Comparison of ENCODE assay signal across 8 cellular contexts in the genomic region with DNA sequence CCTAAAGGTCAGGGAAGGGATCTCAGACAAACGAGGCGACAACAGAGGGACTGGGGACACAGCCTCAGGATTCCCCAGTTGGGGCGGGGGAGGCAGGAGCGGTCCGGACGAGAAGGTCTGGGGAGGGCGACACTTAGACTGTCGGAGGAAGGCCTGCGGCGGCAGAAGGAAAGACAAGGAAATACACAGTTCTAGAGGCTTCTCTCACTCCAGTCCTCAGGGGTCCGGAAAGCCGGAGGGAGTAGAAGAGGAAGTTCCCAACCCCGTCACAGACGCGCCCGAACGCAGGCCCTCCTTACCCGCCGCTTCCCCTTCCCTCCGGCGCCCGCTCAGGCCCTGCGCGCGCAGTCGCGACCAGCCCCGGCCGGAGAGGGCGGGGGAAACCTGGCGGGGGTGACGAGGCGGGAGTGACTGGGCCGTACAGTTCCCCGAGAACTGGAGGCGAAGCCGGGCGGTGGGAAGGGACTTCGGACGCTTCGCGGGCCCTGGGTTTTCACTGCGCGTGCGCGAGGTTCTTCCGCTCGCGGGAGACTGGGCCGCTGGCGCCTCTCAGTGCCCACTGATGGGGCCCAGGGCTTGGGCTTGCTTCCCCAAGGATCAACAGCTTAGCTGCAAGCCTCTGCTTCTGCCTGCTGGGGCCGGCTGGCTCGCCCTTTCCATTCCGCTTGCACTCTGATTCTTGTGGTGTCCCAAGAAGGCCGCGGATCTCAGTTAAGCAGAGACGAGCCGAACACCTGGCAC. TPM values are rescaled to one million over a fixed set of nuclear protein-coding genes. Genes with fewer than 3 reads are reported as not detected.
A peak's percentile ranks its signal among the peaks of the same experiment; 100 is the strongest.
DNase-seq lines count a peak whose midpoint lies in the region; ATAC-seq and TF ChIP-seq lines count a peak whose summit lies in the region.

A gene (minus strand): TSS at position 356 of the 741 bp plus-strand sequence. CDS start 4,242 bp downstream, outside the sequence.

- peak within 1 kb of the TSS; percentile 89 for H3K4me3 Mint-ChIP-seq in WTC11
- peak within 1 kb of the TSS; percentile 93 to 100 (median 98) for H3K4me3 Mint-ChIP-seq in immature natural killer cell

- H3K36me3 ChIP-seq in spleen, result peaks cover 0 to 8% (median under 1%) of the 10 kb centered on the region in 6 donors

- H3K36me3 Mint-ChIP-seq in WTC11 (peaks cover 20% of the 10 kb centered on the region), immature natural killer cell (no peaks in the 10 kb centered on the region)

- peaks cover 2 to 14% (median 10%) of the 10 kb centered on the region in 8 donors for H3K9me3 ChIP-seq in spleen

- H3K27me3 ChIP-seq in spleen (replicated peaks in 1 of 7), result no peaks in the 10 kb centered on the region

- H3K4me3 ChIP-seq in AG09309 (ENCODE audit: control insufficient read depth, low read depth, low read length) (peak within 1 kb of the TSS; percentile 72), cardiac fibroblast (replicated peaks in 1 of 2; ENCODE audit: low read depth in 2 of 2, low read length in 2 of 2) (peak within 1 kb of the TSS; percentile 72 to 83), spleen (peak within 1 kb of the TSS; percentile 46 to 75 (median 50))

- H3K27me3 Mint-ChIP-seq in WTC11 (ENCODE audit: low read depth), result no peaks in the 10 kb centered on the region
- peaks cover 9 to 12% (median 11%) of the 10 kb centered on the region in 3 donors for H3K27me3 Mint-ChIP-seq in immature natural killer cell (ENCODE audit: low read depth in 3 of 3)

- peak; percentile 87 for DNase-seq in AG09309 (ENCODE audit: low read depth)
- DNase-seq in NCI-H226, result peak; percentile 98
- DNase-seq in WTC11 (ENCODE audit: low spot score), result peak; percentile 98
- peak; percentile 98 to 99 for DNase-seq in cardiac fibroblast (ENCODE audit: low read depth in 2 of 2)
- peak; percentile 95 to 96 (median 96) for DNase-seq in immature natural killer cell
- peak; percentile 100 for DNase-seq in spleen

- peaks cover 31% of the 10 kb centered on the region for H3K9me3 Mint-ChIP-seq in WTC11
- H3K9me3 Mint-ChIP-seq in immature natural killer cell, result peaks cover 0 to 5% (median 0%) of the 10 kb centered on the region in 6 donors

- intact Hi-C loops in spleen (cut with DNase I; ENCODE audit: low total_unique reads), result loop anchor here (2.0 kb wide), 1 partner anchor 62 kb away; a partner anchor contains a TSS

- H3K27ac Mint-ChIP-seq in WTC11 (peak within 1 kb of the TSS; percentile 99), immature natural killer cell (peak within 1 kb of the TSS; percentile 98 to 100 (median 99))

- 0% methylated on average over 19 to 58 of the region's 58 CpGs for WGBS in spleen, 5 donors

- peaks cover 10% of the 10 kb centered on the region for H3K4me1 Mint-ChIP-seq in WTC11
- peaks cover 20 to 40% of the 10 kb centered on the region in 2 donors for H3K4me1 Mint-ChIP-seq in immature natural killer cell

- CTCF ChIA-PET in WTC11 (lab: Charles Lee), result interaction anchor here (1.0 kb wide), 1 partner anchor 62 kb away, joined by 3 read pairs; no protein-coding TSS in a partner anchor

- peak within 1 kb of the TSS; percentile 84 to 99 (median 97) for H3K27ac ChIP-seq in spleen

- peak in 2 of 3 donors; percentile 57 to 78 for TF ChIP-seq POLR2A in spleen (IDR thresholded peaks at IDR 0.05)

- ATAC-seq in GM18909 (IDR thresholded peaks at IDR 0.05; ENCODE audit: poor library complexity, unreplicated experiment) (peak; percentile 84), HG03175 (IDR thresholded peaks at IDR 0.05; ENCODE audit: unreplicated experiment) (peak; percentile 84), WTC11 (peak; percentile 97)

- POLR2A ChIA-PET in WTC11 (lab: Charles Lee), result interaction anchor here (0.6 to 1.0 kb wide), 2 partner anchors 23 to 64 kb away, joined by 3 read pairs; a partner anchor contains a TSS

- peaks cover 3 to 35% (median 20%) of the 10 kb centered on the region in 6 donors for H3K4me1 ChIP-seq in spleen

- peak; percentile 18 for TF ChIP-seq CTCF in AG09309 (IDR thresholded peaks at IDR 0.05; ENCODE audit: control insufficient read depth, insufficient read depth, low read depth, low read length, missing control alignments)
- no peak for TF ChIP-seq CTCF in WTC11 (IDR thresholded peaks at IDR 0.05)
- peak; percentile 15 for TF ChIP-seq CTCF in cardiac fibroblast (IDR thresholded peaks at IDR 0.05; ENCODE audit: low read depth, low read length)
- TF ChIP-seq CTCF in spleen (IDR thresholded peaks at IDR 0.05 in 8 of 11, conservative IDR thresholded peaks at IDR 0.05 in 3 of 11), result peak in 6 of 11 experiments; percentile 15 to 51 (median 40)

TF ChIP-seq in WTC11, 78 proteins besides CTCF, POLR2A, EP300 and RAD21 (continues in another document):
- 0 out of 2 replicates have a peak, but pooled peaks have one; percentile 53 for TF ChIP-seq NFE2L1 (CRISPR knock-in tag; IDR thresholded peaks at IDR 0.05)
- TF ChIP-seq, protein P1, sequence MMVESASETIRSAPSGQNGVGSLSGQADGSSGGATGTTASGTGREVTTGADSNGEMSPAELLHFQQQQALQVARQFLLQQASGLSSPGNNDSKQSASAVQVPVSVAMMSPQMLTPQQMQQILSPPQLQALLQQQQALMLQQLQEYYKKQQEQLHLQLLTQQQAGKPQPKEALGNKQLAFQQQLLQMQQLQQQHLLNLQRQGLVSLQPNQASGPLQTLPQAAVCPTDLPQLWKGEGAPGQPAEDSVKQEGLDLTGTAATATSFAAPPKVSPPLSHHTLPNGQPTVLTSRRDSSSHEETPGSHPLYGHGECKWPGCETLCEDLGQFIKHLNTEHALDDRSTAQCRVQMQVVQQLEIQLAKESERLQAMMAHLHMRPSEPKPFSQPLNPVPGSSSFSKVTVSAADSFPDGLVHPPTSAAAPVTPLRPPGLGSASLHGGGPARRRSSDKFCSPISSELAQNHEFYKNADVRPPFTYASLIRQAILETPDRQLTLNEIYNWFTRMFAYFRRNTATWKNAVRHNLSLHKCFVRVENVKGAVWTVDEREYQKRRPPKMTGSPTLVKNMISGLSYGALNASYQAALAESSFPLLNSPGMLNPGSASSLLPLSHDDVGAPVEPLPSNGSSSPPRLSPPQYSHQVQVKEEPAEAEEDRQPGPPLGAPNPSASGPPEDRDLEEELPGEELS (CRISPR knock-in tag; IDR thresholded peaks at IDR 0.05), result peak; percentile 55; the same call in 1 of the 2 replicates
- TF ChIP-seq, protein P2, sequence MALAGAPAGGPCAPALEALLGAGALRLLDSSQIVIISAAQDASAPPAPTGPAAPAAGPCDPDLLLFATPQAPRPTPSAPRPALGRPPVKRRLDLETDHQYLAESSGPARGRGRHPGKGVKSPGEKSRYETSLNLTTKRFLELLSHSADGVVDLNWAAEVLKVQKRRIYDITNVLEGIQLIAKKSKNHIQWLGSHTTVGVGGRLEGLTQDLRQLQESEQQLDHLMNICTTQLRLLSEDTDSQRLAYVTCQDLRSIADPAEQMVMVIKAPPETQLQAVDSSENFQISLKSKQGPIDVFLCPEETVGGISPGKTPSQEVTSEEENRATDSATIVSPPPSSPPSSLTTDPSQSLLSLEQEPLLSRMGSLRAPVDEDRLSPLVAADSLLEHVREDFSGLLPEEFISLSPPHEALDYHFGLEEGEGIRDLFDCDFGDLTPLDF (CRISPR knock-in tag; IDR thresholded peaks at IDR 0.05), result 0 out of 2 replicates have a peak, but pooled peaks have one; percentile 51
- peak; percentile 70; the same call in 1 of the 2 replicates for TF ChIP-seq FOXK1 (CRISPR knock-in tag; IDR thresholded peaks at IDR 0.05)
- TF ChIP-seq FOXP1 (CRISPR knock-in tag; IDR thresholded peaks at IDR 0.05; ENCODE audit: borderline replicate concordance), result peak; percentile 89; the same call in 1 of the 2 replicates
- TF ChIP-seq, protein P3, sequence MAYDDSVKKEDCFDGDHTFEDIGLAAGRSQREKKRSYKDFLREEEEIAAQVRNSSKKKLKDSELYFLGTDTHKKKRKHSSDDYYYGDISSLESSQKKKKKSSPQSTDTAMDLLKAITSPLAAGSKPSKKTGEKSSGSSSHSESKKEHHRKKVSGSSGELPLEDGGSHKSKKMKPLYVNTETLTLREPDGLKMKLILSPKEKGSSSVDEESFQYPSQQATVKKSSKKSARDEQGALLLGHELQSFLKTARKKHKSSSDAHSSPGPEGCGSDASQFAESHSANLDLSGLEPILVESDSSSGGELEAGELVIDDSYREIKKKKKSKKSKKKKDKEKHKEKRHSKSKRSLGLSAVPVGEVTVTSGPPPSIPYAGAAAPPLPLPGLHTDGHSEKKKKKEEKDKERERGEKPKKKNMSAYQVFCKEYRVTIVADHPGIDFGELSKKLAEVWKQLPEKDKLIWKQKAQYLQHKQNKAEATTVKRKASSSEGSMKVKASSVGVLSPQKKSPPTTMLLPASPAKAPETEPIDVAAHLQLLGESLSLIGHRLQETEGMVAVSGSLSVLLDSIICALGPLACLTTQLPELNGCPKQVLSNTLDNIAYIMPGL (CRISPR knock-in tag; IDR thresholded peaks at IDR 0.05), result peak; percentile 79
- TF ChIP-seq, protein P4, sequence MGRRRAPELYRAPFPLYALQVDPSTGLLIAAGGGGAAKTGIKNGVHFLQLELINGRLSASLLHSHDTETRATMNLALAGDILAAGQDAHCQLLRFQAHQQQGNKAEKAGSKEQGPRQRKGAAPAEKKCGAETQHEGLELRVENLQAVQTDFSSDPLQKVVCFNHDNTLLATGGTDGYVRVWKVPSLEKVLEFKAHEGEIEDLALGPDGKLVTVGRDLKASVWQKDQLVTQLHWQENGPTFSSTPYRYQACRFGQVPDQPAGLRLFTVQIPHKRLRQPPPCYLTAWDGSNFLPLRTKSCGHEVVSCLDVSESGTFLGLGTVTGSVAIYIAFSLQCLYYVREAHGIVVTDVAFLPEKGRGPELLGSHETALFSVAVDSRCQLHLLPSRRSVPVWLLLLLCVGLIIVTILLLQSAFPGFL (CRISPR knock-in tag; IDR thresholded peaks at IDR 0.05; ENCODE audit: borderline replicate concordance), result 0 out of 2 replicates have a peak, but pooled peaks have one; percentile 10
- peak; percentile 58; the same call in 1 of the 2 replicates for TF ChIP-seq CREM (CRISPR knock-in tag; IDR thresholded peaks at IDR 0.05)
- TF ChIP-seq, protein P5, sequence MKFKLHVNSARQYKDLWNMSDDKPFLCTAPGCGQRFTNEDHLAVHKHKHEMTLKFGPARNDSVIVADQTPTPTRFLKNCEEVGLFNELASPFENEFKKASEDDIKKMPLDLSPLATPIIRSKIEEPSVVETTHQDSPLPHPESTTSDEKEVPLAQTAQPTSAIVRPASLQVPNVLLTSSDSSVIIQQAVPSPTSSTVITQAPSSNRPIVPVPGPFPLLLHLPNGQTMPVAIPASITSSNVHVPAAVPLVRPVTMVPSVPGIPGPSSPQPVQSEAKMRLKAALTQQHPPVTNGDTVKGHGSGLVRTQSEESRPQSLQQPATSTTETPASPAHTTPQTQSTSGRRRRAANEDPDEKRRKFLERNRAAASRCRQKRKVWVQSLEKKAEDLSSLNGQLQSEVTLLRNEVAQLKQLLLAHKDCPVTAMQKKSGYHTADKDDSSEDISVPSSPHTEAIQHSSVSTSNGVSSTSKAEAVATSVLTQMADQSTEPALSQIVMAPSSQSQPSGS (CRISPR knock-in tag; IDR thresholded peaks at IDR 0.05; ENCODE audit: borderline replicate concordance, low read depth), result no peak
- TF ChIP-seq NR1H2 (CRISPR knock-in tag; IDR thresholded peaks at IDR 0.05), result no peak

RNA-seq across cellular contexts. Expression of the gene that starts here (rescaled TPM):
- total RNA-seq in WTC11 (2021) (6.3 to 8.3 TPM (median 7.4 TPM) in 3 replicates), spleen (10 to 100 TPM in 5 of 7 donors, 1 to 10 TPM in 2; 7.6 to 13.4 (median 10.8) TPM)
- polyA plus RNA-seq in immature natural killer cell (10 to 100 TPM; 13.4 to 20.4 (median 17.6) TPM), spleen (1 to 10 TPM in 2 of 3 donors, under 1 TPM in 1; 0.96 to 4.1 (median 2.5) TPM)

Comparison
In these comparisons a context has a peak if more than half of its experiments do, and no peak if none do; other contexts are left out.
1. Peak in every context shown above with its lines: DNase-seq, ATAC-seq, H3K4me3 ChIP-seq and H3K27ac ChIP-seq.